31 cellular contexts compared by ENCODE assay signal in the genomic region with DNA sequence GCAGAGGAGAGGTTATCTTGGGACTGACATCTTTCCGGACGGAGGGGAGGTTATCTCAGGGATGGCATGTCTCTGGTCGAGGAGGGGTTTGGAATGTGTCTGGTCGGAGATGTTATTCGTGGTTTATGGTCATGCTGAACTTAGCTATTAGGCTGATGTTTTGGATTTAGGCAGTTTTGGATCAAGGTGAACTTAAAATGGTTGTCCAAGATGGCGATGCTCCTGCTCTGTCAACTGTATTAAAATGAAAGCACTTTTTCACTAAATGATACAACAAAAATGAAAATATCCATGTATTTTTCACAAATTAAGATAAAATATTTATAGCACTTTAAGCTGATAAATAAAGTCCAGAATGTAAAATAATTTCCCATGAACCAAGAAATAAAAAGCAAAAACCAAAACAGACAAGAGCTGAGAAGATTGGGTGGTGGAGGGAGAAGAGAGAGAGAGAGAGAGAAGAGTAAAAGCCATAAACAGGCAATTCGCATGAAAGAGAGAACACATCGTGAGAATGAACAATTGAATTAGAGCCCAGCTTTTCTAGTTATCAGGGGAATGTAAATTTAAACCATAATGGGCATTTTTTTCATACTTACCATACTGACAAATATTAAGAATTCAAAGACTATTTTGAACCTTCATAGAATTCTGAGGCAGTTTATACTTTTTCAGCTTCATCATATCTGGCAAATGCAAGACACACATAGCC.
"Had no signal": no experiment of that assay in that cellular context is flagged by ENCODE, and none has a peak within 500 bp of the region (broad histone marks: within the 10 kb centered on the region; RNA-seq: fewer than 3 reads in every experiment).

No MANE protein-coding gene starts in this region.

- H3K4me3 Mint-ChIP-seq: naive thymus-derived CD8-positive, alpha-beta T cell; nephron; neural crest cell; stimulated activated naive B cell treated with anti-CD40 and anti-IgM and Interleukin-4, amounts not matched to agents 10 μg/mL and 1 μg/mL and 100 μg/mL, for 72 hours had no signal

- H3K27me3 Mint-ChIP-seq: naive thymus-derived CD8-positive, alpha-beta T cell; stimulated activated naive B cell treated with anti-CD40 and anti-IgM and Interleukin-4, amounts not matched to agents 10 μg/mL and 1 μg/mL and 100 μg/mL, for 72 hours had no signal

- H3K27ac ChIP-seq: left lung, lower lobe of right lung, pancreas, prostate gland, skin epidermis, stomach, suprapubic skin, thoracic aorta, tibial artery, upper lobe of right lung had no signal

- H3K4me3 ChIP-seq: left lung, lower lobe of right lung, pancreas, prostate gland, skin epidermis, stomach, suprapubic skin, thoracic aorta, tibial artery, upper lobe of right lung had no signal

- H3K36me3 ChIP-seq: left lung, lower lobe of right lung, pancreas, prostate gland, stomach, suprapubic skin, thoracic aorta, tibial artery, upper lobe of right lung had no signal

- H3K27me3 ChIP-seq: left lung, pancreas, stomach, suprapubic skin, tibial artery, upper lobe of right lung had no signal

- H3K4me1 ChIP-seq: left lung, lower lobe of right lung, pancreas, prostate gland, stomach, suprapubic skin, tibial artery, upper lobe of right lung had no signal

- DNase-seq: hippocampal formation; kidney; left colon; left lung; lower lobe of right lung; mammary epithelial cell; mesenchymal stem cell; naive thymus-derived CD8-positive, alpha-beta T cell; nucleus accumbens; pancreas; posterior cingulate gyrus; retina; right cardiac atrium; stimulated activated CD4-positive, alpha-beta T cell treated with anti-CD3 and anti-CD28 coated beads, Interleukin-12 subunit alpha, Interleukin-12 subunit beta, amount 100 ng/mL, for 4 hours; stimulated activated CD4-positive, alpha-beta T cell treated with anti-CD3 and anti-CD28 coated beads, Interleukin-15, amount 100 ng/mL, for 24 hours; stimulated activated CD4-positive, alpha-beta T cell treated with anti-CD3 and anti-CD28 coated beads, Interleukin-2, amount 100 ng/mL, for 24 hours; stimulated activated CD4-positive, alpha-beta T cell treated with anti-CD3 and anti-CD28 coated beads, Interleukin-4, amount 100 ng/mL, for 1 hour; stimulated activated naive B cell treated with anti-CD40 and anti-IgM and Interleukin-4, amounts not matched to agents 10 μg/mL and 1 μg/mL and 100 μg/mL, for 72 hours; stimulated activated naive CD8-positive, alpha-beta T cell treated with anti-CD3 and anti-CD28 coated beads, Interleukin-15, Interleukin-2, amounts not matched to agents 100 U/mL and 50 U/mL, for 24 hours; stomach; tibial artery; trophoblast cell; upper lobe of right lung had no signal

- H3K4me1 Mint-ChIP-seq: naive thymus-derived CD8-positive, alpha-beta T cell; nephron; neural crest cell; stimulated activated naive B cell treated with anti-CD40 and anti-IgM and Interleukin-4, amounts not matched to agents 10 μg/mL and 1 μg/mL and 100 μg/mL, for 72 hours had no signal

- H3K9me3 ChIP-seq: pancreas, prostate gland had no signal

- FAIRE-seq: kidney, urothelium cell line had no signal

- ATAC-seq: left colon; left lung; lower lobe of right lung; naive thymus-derived CD8-positive, alpha-beta T cell; pancreas; right cardiac atrium; sciatic nerve; stimulated activated naive B cell treated with anti-CD40 and anti-IgM and Interleukin-4, amounts not matched to agents 10 μg/mL and 1 μg/mL and 100 μg/mL, for 72 hours; stimulated activated naive CD8-positive, alpha-beta T cell treated with anti-CD3 and anti-CD28 coated beads, Interleukin-15, Interleukin-2, amounts not matched to agents 100 U/mL and 50 U/mL, for 24 hours; upper lobe of right lung had no signal

- H3K27ac Mint-ChIP-seq: naive thymus-derived CD8-positive, alpha-beta T cell; nephron; stimulated activated naive B cell treated with anti-CD40 and anti-IgM and Interleukin-4, amounts not matched to agents 10 μg/mL and 1 μg/mL and 100 μg/mL, for 72 hours had no signal

- H3K36me3 Mint-ChIP-seq: naive thymus-derived CD8-positive, alpha-beta T cell; stimulated activated naive B cell treated with anti-CD40 and anti-IgM and Interleukin-4, amounts not matched to agents 10 μg/mL and 1 μg/mL and 100 μg/mL, for 72 hours had no signal
